In genomic region chr2:25146896-25147295, GRCh38 we compare ENCODE assay signal across 9 cellular contexts. TPM values are rescaled to one million over a fixed set of nuclear protein-coding genes. Genes with fewer than 3 reads are reported as not detected.
"Had no signal": no experiment of that assay in that cellular context is flagged by ENCODE, and none has a peak within 500 bp of the region (broad histone marks: within the 10 kb centered on the region; RNA-seq: fewer than 3 reads in every experiment).

No MANE protein-coding gene starts in this region.

- H3K4me3 ChIP-seq: K562 had no signal

- H3K4me1 Mint-ChIP-seq: IgD-negative memory B cell had no signal

- H3K4me3 Mint-ChIP-seq: IgD-negative memory B cell had no signal

- FAIRE-seq: HTR-8/SVneo, K562 had no signal

- H3K36me3 Mint-ChIP-seq: IgD-negative memory B cell had no signal

- ATAC-seq: K562 had no signal

- H3K9me3 Mint-ChIP-seq: IgD-negative memory B cell had no signal

- DNase-seq: IMR-90, KBM-7, KG1 had no signal

- H3K27ac ChIP-seq: HL-60 had no signal

RNA-seq across cellular contexts. Expression of gene POMC, which starts 21.5 kb away (rescaled TPM):
- total RNA-seq: HT-29, HT1080, IMR-90, K562 had no signal
- polyA plus RNA-seq: K562 had no signal
